Comparison of ENCODE assay signal across 1 cellular context in genomic region chr5:134397196-134397595, GRCh38.
TF ChIP-seq lines count a peak whose summit lies in the region.

No MANE protein-coding gene starts in this region.

TF ChIP-seq in GM23338, 12 proteins besides CTCF, POLR2A, EP300 and RAD21:
- no peak for TF ChIP-seq ETS1 (IDR thresholded peaks at IDR 0.05)
- TF ChIP-seq POLR2AphosphoS5 (IDR thresholded peaks at IDR 0.05; ENCODE audit: low read depth) = no peak
- no peak for TF ChIP-seq JUNB (IDR thresholded peaks at IDR 0.05; ENCODE audit: unreplicated experiment)
- TF ChIP-seq ZNF114 (CRISPR knock-in tag; IDR thresholded peaks at IDR 0.05) = no peak
- TF ChIP-seq STAT1 (IDR thresholded peaks at IDR 0.05; ENCODE audit: unreplicated experiment) = no peak
- TF ChIP-seq ZNF462 (CRISPR knock-in tag; IDR thresholded peaks at IDR 0.05) = no peak
- TF ChIP-seq NANOG (IDR thresholded peaks at IDR 0.05; ENCODE audit: borderline replicate concordance) = no peak
- no peak for TF ChIP-seq REST (IDR thresholded peaks at IDR 0.05; ENCODE audit: unreplicated experiment)
- TF ChIP-seq EZH2phosphoT487 (IDR thresholded peaks at IDR 0.05; ENCODE audit: unreplicated experiment) = no peak
- no peak for TF ChIP-seq EZH2 (IDR thresholded peaks at IDR 0.05; ENCODE audit: low read depth, unreplicated experiment)
- no peak for TF ChIP-seq ZNF331 (CRISPR knock-in tag; IDR thresholded peaks at IDR 0.05; ENCODE audit: low read depth)
- no peak for TF ChIP-seq CREB1 (CRISPR knock-in tag; IDR thresholded peaks at IDR 0.05; ENCODE audit: low read depth)
